10 cellular contexts compared by ENCODE assay signal in the genomic region with DNA sequence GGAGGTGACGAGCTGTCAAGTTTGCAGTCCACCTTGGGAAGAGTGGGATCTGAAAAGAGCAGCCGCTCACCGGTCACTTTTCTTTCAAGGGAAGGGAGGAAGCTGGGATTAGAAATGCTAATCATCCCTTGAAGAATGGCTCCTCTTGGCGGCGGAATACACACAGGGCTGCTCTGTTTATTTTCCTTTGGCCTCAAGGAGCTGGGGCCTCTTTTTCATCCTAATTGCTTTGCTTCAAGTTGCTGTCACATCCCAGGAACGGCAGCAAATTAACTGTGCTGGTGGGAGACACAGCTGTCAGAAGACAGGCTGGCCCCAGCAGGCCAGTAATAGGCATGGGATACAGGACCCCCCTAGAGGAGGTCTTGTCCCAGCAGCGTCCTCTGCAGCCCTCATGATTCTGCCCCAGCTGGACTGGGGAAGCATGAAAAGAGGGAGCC. TPM values are rescaled to one million over a fixed set of nuclear protein-coding genes. Genes with fewer than 3 reads are reported as not detected.
DNase-seq lines count a peak whose midpoint lies in the region; ATAC-seq and TF ChIP-seq lines count a peak whose summit lies in the region.
"Had no signal": no experiment of that assay in that cellular context is flagged by ENCODE, and none has a peak within 500 bp of the region (broad histone marks: within the 10 kb centered on the region; RNA-seq: fewer than 3 reads in every experiment).

No MANE protein-coding gene starts in this region.

- H3K9ac ChIP-seq in HUES48 (ENCODE audit: low read depth, low read length) (no peak overlapping the region), stomach smooth muscle (ENCODE audit: low read length in 2 of 2) (no peak overlapping the region)

- H3K4me3 ChIP-seq in HUES48 (ENCODE audit: low read depth, low read length) (no peak overlapping the region; the same call in 1 of the 2 replicates), stomach smooth muscle (ENCODE audit: low read length in 2 of 2) (no peak overlapping the region), Peyer's patch (no peak overlapping the region)

- H3K36me3 ChIP-seq in HUES48 (ENCODE audit: control insufficient read depth, insufficient read depth, low read length) (no peaks in the 10 kb centered on the region), stomach smooth muscle (ENCODE audit: control insufficient read depth in 2 of 2, insufficient read depth in 2 of 2, low read length in 2 of 2) (no peaks in the 10 kb centered on the region), Peyer's patch (no peaks in the 10 kb centered on the region)

- no peak for TF ChIP-seq POLR2A in Peyer's patch (IDR thresholded peaks at IDR 0.05)

- H3K27me3 ChIP-seq in HUES48 (ENCODE audit: control insufficient read depth, insufficient read depth, low read length) (peaks cover 3% of the 10 kb centered on the region; the same call in 1 of the 2 replicates), stomach smooth muscle (ENCODE audit: control insufficient read depth in 1 of 2, insufficient read depth in 2 of 2, low read length in 2 of 2) (peaks cover under 1 to 3% of the 10 kb centered on the region in 2 donors), Peyer's patch (no peaks in the 10 kb centered on the region)

- H3K27ac ChIP-seq in HUES48 (ENCODE audit: low read depth, low read length) (peak overlapping the region; percentile 89), stomach smooth muscle (ENCODE audit: low read length) (peak overlapping the region; percentile 18), Peyer's patch (no peak overlapping the region)

- DNase-seq in astrocyte of the hippocampus (ENCODE audit: low read depth, low spot score), result peak; percentile 71
- peak; percentile 64 for DNase-seq in iPS-NIHi7 (ENCODE audit: extremely low spot score)
- no peak for DNase-seq in KBM-7
- DNase-seq in NCI-H187 (lab: John Stamatoyannopoulos, UW), result no peak
- DNase-seq in Peyer's patch, result no peak
- DNase-seq: stimulated activated CD4-positive, alpha-beta T cell treated with anti-CD3 and anti-CD28 coated beads, Interleukin-4, amount 100 ng/mL, for 1 hour had no signal

- TF ChIP-seq CTCF in Peyer's patch (IDR thresholded peaks at IDR 0.05), result peak in 3 of 6 experiments; percentile 14 to 30 (median 17)

- H3K4me1 ChIP-seq in HUES48 (ENCODE audit: control insufficient read depth, insufficient read depth, low read length) (peaks cover 31% of the 10 kb centered on the region), stomach smooth muscle (ENCODE audit: control insufficient read depth, insufficient read depth, low read length) (peaks cover 64% of the 10 kb centered on the region), Peyer's patch (peaks cover 0 to 48% (median 7%) of the 10 kb centered on the region in 4 donors)

- no peaks in the 10 kb centered on the region for H3K9me3 ChIP-seq in HUES48 (ENCODE audit: control insufficient read depth, insufficient read depth, low read length)
- H3K9me3 ChIP-seq in stomach smooth muscle (ENCODE audit: control insufficient read depth in 2 of 2, low read length in 2 of 2), result no peaks in the 10 kb centered on the region
- no peaks in the 10 kb centered on the region for H3K9me3 ChIP-seq in Peyer's patch

- in situ Hi-C loops in KBM-7 (cut with MboI; ENCODE audit: low pct_unique_long_range_greater_than_20kb, low sequenced_read_pairs), result no loop called here

- no peak for ATAC-seq in HG03159 (IDR thresholded peaks at IDR 0.05; ENCODE audit: unreplicated experiment)

RNA-seq across cellular contexts. Expression of gene KBTBD13, which starts 6.7 kb away (rescaled TPM):
- total RNA-seq in Peyer's patch, result under 1 TPM in 1 of 4 donors, not detected in 3; 0.38 TPM
- total RNA-seq: HT1080 had no signal

RNA-seq across cellular contexts. Expression of gene RASL12, which starts 15.5 kb away (rescaled TPM):
- total RNA-seq in Peyer's patch, result 10 to 100 TPM in 2 of 4 donors, 1 to 10 TPM in 2; 5.1 to 23.1 (median 8.5) TPM
- total RNA-seq: HT1080 had no signal

RNA-seq across cellular contexts. Expression of gene UBAP1L, which starts 31.7 kb away (rescaled TPM):
- 1 to 10 TPM; 3.0 to 8.7 (median 5.5) TPM for total RNA-seq in Peyer's patch

RNA-seq across cellular contexts. Expression of gene SLC51B, which starts 38.1 kb away (rescaled TPM):
- 100 to 1,000 TPM in 3 of 4 donors, 1 to 10 TPM in 1; 4.1 to 374 (median 196) TPM for total RNA-seq in Peyer's patch
- total RNA-seq: HT1080 had no signal

RNA-seq across cellular contexts. Expression of gene PDCD7, which starts 50.3 kb away (rescaled TPM):
- total RNA-seq in Peyer's patch, result 10 to 100 TPM in 3 of 4 donors, 1 to 10 TPM in 1; 6.5 to 23.1 (median 17.8) TPM

Comparison
In these comparisons a context has a peak if more than half of its experiments do, and no peak if none do; other contexts are left out.
1. H3K27ac ChIP-seq: peak in HUES48 (single experiment) and stomach smooth muscle (single experiment); none in Peyer's patch (0 of 4).
2. DNase-seq: peak in astrocyte of the hippocampus (single experiment) and iPS-NIHi7 (single experiment); none in KBM-7 (single experiment), NCI-H187 (0 of 2) and Peyer's patch (0 of 3).